Comparison of ENCODE assay signal across 8 cellular contexts in the genomic region with DNA sequence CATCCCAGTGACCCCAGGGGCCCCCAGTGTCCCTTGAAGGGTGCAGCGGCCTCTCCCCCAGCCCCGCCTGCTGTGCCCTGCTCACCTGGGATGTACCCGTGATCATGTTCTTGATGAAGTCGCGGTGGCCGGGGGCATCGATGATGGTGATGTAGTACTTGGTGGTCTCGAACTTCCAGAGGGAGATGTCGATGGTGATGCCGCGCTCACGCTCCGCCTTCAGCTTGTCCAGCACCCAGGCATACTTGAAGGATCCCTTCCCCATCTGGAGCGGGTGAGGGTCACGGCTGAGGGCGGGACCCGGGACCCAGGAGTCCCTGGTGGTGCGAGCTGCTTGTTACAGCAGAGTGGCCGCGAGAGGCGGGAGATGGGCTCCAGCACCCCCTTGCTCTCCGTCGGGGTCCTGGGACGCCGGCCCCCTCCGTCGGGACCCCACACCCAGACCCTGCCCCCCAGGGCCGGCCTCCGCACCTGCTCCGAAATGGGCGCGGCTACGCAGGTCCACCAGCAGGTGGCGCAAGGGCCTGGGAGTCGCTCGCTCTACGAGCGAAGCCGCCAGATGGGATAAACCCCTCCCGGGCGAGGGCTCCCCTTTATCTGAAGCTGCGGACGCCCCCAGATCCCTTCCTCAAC. TPM values are rescaled to one million over a fixed set of nuclear protein-coding genes. Genes with fewer than 3 reads are reported as not detected.
A peak's percentile ranks its signal among the peaks of the same experiment; 100 is the strongest.
DNase-seq lines count a peak whose midpoint lies in the region; ATAC-seq and TF ChIP-seq lines count a peak whose summit lies in the region.

No MANE protein-coding gene starts in this region.

- peak overlapping the region; percentile 65 for H3K4me3 ChIP-seq in ACC112 (ENCODE audit: low read depth, low read length)
- peak overlapping the region; percentile 12 to 52; a peak in 2 of 4 replicates for H3K4me3 ChIP-seq in SK-N-SH (ENCODE audit: low read depth in 2 of 2, low read length in 1 of 2)
- peak overlapping the region; percentile 52 for H3K4me3 ChIP-seq in rectal smooth muscle tissue (ENCODE audit: low read length)
- peak overlapping the region; percentile 24 to 31 for H3K4me3 ChIP-seq in vagina

- H3K79me2 ChIP-seq in ACC112 (ENCODE audit: control insufficient read depth, insufficient read depth, low read length, unreplicated experiment): no peaks in the 10 kb centered on the region
- no peaks in the 10 kb centered on the region for H3K79me2 ChIP-seq in SK-N-SH (ENCODE audit: insufficient read depth)

- intact Hi-C loops in head of caudate nucleus (cut with DNase I) (no loop called here), vagina (cut with DNase I) (no loop called here)

- H3F3A ChIP-seq in SK-N-SH (replicated peaks; ENCODE audit: insufficient read depth): peaks cover 2% of the 10 kb centered on the region

- no peak for ATAC-seq in GM18517 (IDR thresholded peaks at IDR 0.05; ENCODE audit: unreplicated experiment)

- H4K20me1 ChIP-seq in SK-N-SH (ENCODE audit: insufficient read depth): no peaks in the 10 kb centered on the region; the same call in 1 of the 2 replicates

- TF ChIP-seq POLR2A in vagina (IDR thresholded peaks at IDR 0.05): no peak

- TF ChIP-seq CTCF in SK-N-SH (IDR thresholded peaks at IDR 0.05) (peak; percentile 91), vagina (IDR thresholded peaks at IDR 0.05) (peak; percentile 59 to 91 (median 85))

- no peaks in the 10 kb centered on the region for H3K36me3 Mint-ChIP-seq in activated naive CD4-positive, alpha-beta T cell treated with anti-CD3 and anti-CD28 coated beads, Interleukin-2, amount 50 U/mL, for 24 hours

- H2AFZ ChIP-seq in ACC112 (ENCODE audit: low read length, unreplicated experiment) (no peak overlapping the region), SK-N-SH (ENCODE audit: low read depth) (no peak overlapping the region; the same call in 1 of the 2 replicates)

- H3K9ac ChIP-seq in SK-N-SH (no peak overlapping the region), rectal smooth muscle tissue (ENCODE audit: low read length) (no peak overlapping the region)

- no peaks in the 10 kb centered on the region for H3K9me3 ChIP-seq in SK-N-SH
- H3K9me3 ChIP-seq in vagina: no peaks in the 10 kb centered on the region

- H3K27me3 Mint-ChIP-seq in activated naive CD4-positive, alpha-beta T cell treated with anti-CD3 and anti-CD28 coated beads, Interleukin-2, amount 50 U/mL, for 24 hours: peaks cover 12% of the 10 kb centered on the region

- H3K27ac ChIP-seq in ACC112 (ENCODE audit: low read depth, low read length) (no peak overlapping the region), SK-N-SH (ENCODE audit: low read depth in 2 of 2, low read length in 1 of 2) (peak overlapping the region in 1 of 2 experiments; percentile 62; a peak in 1 of 4 replicates), rectal smooth muscle tissue (ENCODE audit: low read depth, low read length) (no peak overlapping the region), vagina (no peak overlapping the region)

- H3K4me2 ChIP-seq in SK-N-SH: no peak overlapping the region

- no peaks in the 10 kb centered on the region for H3K9me2 ChIP-seq in SK-N-SH

- TF ChIP-seq RAD21 in SK-N-SH (IDR thresholded peaks at IDR 0.05; ENCODE audit: low read length): peak; percentile 65

- H3K4me1 Mint-ChIP-seq in activated naive CD4-positive, alpha-beta T cell treated with anti-CD3 and anti-CD28 coated beads, Interleukin-2, amount 50 U/mL, for 24 hours: peaks cover 4% of the 10 kb centered on the region

- WGBS in SK-N-SH (ENCODE audit: low lambda C conversion rate): 72% methylated on average over 16 of the region's 43 CpGs

- H3K36me3 ChIP-seq in ACC112 (ENCODE audit: insufficient read depth, low read length) (no peaks in the 10 kb centered on the region), SK-N-SH (replicated peaks in 1 of 2; ENCODE audit: control insufficient read depth in 1 of 2, insufficient read depth in 2 of 2, low read length in 1 of 2) (peaks cover 0 to 6% of the 10 kb centered on the region in 2 experiments), rectal smooth muscle tissue (ENCODE audit: control insufficient read depth, insufficient read depth, low read length) (no peaks in the 10 kb centered on the region), vagina (no peaks in the 10 kb centered on the region)

- POLR2A ChIA-PET in SK-N-SH (lab: Yijun Ruan, JAX): interaction anchor here (1.2 to 3.3 kb wide), 6 partner anchors 9 to 42 kb away, joined by 3 to 31 read pairs (median 7); partner anchors contain the start of genes PPDPF and PTK6

- no peak overlapping the region for H3K27ac Mint-ChIP-seq in activated naive CD4-positive, alpha-beta T cell treated with anti-CD3 and anti-CD28 coated beads, Interleukin-2, amount 50 U/mL, for 24 hours

- TF ChIP-seq EP300 in SK-N-SH (IDR thresholded peaks at IDR 0.05; ENCODE audit: borderline replicate concordance in 1 of 2, low read depth in 1 of 2, low read length in 1 of 2): no peak

- no peaks in the 10 kb centered on the region for H3K9me3 Mint-ChIP-seq in activated naive CD4-positive, alpha-beta T cell treated with anti-CD3 and anti-CD28 coated beads, Interleukin-2, amount 50 U/mL, for 24 hours

- peak overlapping the region; percentile 76 for H3K4me3 Mint-ChIP-seq in activated naive CD4-positive, alpha-beta T cell treated with anti-CD3 and anti-CD28 coated beads, Interleukin-2, amount 50 U/mL, for 24 hours

- H3K4me1 ChIP-seq in ACC112 (ENCODE audit: control insufficient read depth, insufficient read depth, low read length, unreplicated experiment) (peaks cover 8% of the 10 kb centered on the region), SK-N-SH (ENCODE audit: control insufficient read depth in 1 of 2, insufficient read depth in 2 of 2, low read depth in 1 of 2, low read length in 1 of 2) (peaks cover 0 to 30% of the 10 kb centered on the region in 2 experiments; a peak in 1 of 4 replicates), rectal smooth muscle tissue (ENCODE audit: control insufficient read depth, insufficient read depth, low read length) (no peaks in the 10 kb centered on the region), vagina (peaks cover 23% of the 10 kb centered on the region)

- DNase-seq in GM19240 (ENCODE audit: insufficient read length, low spot score) (peak; percentile 90), SK-N-SH (peak; percentile 90), head of caudate nucleus (peak; percentile 39 to 89 (median 73)), vagina (ENCODE audit: extremely low spot score in 2 of 2) (no peak)

- peaks cover 17% of the 10 kb centered on the region for H3K27me3 ChIP-seq in ACC112 (ENCODE audit: insufficient read depth, low read length)
- H3K27me3 ChIP-seq in SK-N-SH (ENCODE audit: insufficient read depth): no peaks in the 10 kb centered on the region
- peaks cover 20% of the 10 kb centered on the region for H3K27me3 ChIP-seq in rectal smooth muscle tissue (ENCODE audit: control insufficient read depth, insufficient read depth, low read length)
- H3K27me3 ChIP-seq in vagina: peaks cover 22% of the 10 kb centered on the region

- CTCF ChIA-PET in SK-N-SH (lab: Yijun Ruan, JAX): interaction anchor here (0.7 to 3.4 kb wide), 35 partner anchors 9 to 457 kb away, joined by 3 to 76 read pairs (median 5); partner anchors contain the start of genes KCNQ2, PPDPF and PTK6

TF ChIP-seq in SK-N-SH, 30 proteins besides CTCF, POLR2A, EP300 and RAD21:
- TF ChIP-seq SMC3 (IDR thresholded peaks at IDR 0.05; ENCODE audit: low read depth, low read length) (peak; percentile 52), RCOR1 (IDR thresholded peaks at IDR 0.05; ENCODE audit: low read length) (no peak), JUND (IDR thresholded peaks at IDR 0.05) (no peak), FOXM1 (IDR thresholded peaks at IDR 0.05; ENCODE audit: low read depth) (no peak)
- TF ChIP-seq, protein P1, sequence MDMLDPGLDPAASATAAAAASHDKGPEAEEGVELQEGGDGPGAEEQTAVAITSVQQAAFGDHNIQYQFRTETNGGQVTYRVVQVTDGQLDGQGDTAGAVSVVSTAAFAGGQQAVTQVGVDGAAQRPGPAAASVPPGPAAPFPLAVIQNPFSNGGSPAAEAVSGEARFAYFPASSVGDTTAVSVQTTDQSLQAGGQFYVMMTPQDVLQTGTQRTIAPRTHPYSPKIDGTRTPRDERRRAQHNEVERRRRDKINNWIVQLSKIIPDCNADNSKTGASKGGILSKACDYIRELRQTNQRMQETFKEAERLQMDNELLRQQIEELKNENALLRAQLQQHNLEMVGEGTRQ (IDR thresholded peaks at IDR 0.05; ENCODE audit: borderline replicate concordance, low read depth, low read length): no peak

RNA-seq across cellular contexts. Expression of gene EEF1A2, which starts 3.0 kb away (rescaled TPM):
- 9.2 and 16.5 TPM in 2 replicates for polyA plus RNA-seq in SK-N-SH (2012; rRNA removed)
- polyA plus RNA-seq in SK-N-SH (2012; cell fraction: cytosol; rRNA removed): 14.3 and 20.1 TPM in 2 replicates
- polyA plus RNA-seq in SK-N-SH (2012; cell fraction: nucleus; rRNA removed): 21.6 and 29.5 TPM in 2 replicates
- total RNA-seq in vagina: 9.8 TPM

RNA-seq across cellular contexts. Expression of gene KCNQ2, which starts 23.4 kb away (rescaled TPM):
- polyA plus RNA-seq in SK-N-SH (2012; rRNA removed): 3.9 and 8.3 TPM in 2 replicates
- 4.3 and 10.1 TPM in 2 replicates for polyA plus RNA-seq in SK-N-SH (2012; cell fraction: cytosol; rRNA removed)
- 4.0 and 7.9 TPM in 2 replicates for polyA plus RNA-seq in SK-N-SH (2012; cell fraction: nucleus; rRNA removed)
- 1.2 TPM for total RNA-seq in vagina

RNA-seq across cellular contexts. Expression of gene PPDPF, which starts 24.7 kb away (rescaled TPM):
- polyA plus RNA-seq in SK-N-SH (2012; rRNA removed): 20.0 and 71.4 TPM in 2 replicates
- 45.7 and 81.9 TPM in 2 replicates for polyA plus RNA-seq in SK-N-SH (2012; cell fraction: cytosol; rRNA removed)
- 48.9 and 78.6 TPM in 2 replicates for polyA plus RNA-seq in SK-N-SH (2012; cell fraction: nucleus; rRNA removed)
- 198 TPM for total RNA-seq in vagina

RNA-seq across cellular contexts. Expression of gene PTK6, which starts 41.3 kb away (rescaled TPM):
- polyA plus RNA-seq in SK-N-SH (2012; rRNA removed): 0.07 and 0.13 TPM in 2 replicates
- polyA plus RNA-seq in SK-N-SH (2012; cell fraction: cytosol; rRNA removed): 0.06 and 0.16 TPM in 2 replicates
- polyA plus RNA-seq in SK-N-SH (2012; cell fraction: nucleus; rRNA removed): 0.26 and 0.27 TPM in 2 replicates
- 25.8 TPM for total RNA-seq in vagina

RNA-seq across cellular contexts. Expression of gene SRMS, which starts 51.7 kb away (rescaled TPM):
- polyA plus RNA-seq in SK-N-SH (2012; rRNA removed): not detected in 2 replicates
- not detected in 2 replicates for polyA plus RNA-seq in SK-N-SH (2012; cell fraction: cytosol; rRNA removed)
- polyA plus RNA-seq in SK-N-SH (2012; cell fraction: nucleus; rRNA removed): 0.05 TPM in 1 of 2 replicates, not detected in the other
- not detected for total RNA-seq in vagina

Comparison
In these comparisons a context has a peak if more than half of its experiments do, and no peak if none do; other contexts are left out.
1. DNase-seq: peak in GM19240 (single experiment), SK-N-SH (single experiment) and head of caudate nucleus (42 of 42); none in vagina (0 of 2).
2. Peak in every context shown above with its lines, with median percentiles within 50 percentile points of each other: H3K4me3 ChIP-seq.